Comparison of ENCODE assay signal across 8 cellular contexts in the genomic region with DNA sequence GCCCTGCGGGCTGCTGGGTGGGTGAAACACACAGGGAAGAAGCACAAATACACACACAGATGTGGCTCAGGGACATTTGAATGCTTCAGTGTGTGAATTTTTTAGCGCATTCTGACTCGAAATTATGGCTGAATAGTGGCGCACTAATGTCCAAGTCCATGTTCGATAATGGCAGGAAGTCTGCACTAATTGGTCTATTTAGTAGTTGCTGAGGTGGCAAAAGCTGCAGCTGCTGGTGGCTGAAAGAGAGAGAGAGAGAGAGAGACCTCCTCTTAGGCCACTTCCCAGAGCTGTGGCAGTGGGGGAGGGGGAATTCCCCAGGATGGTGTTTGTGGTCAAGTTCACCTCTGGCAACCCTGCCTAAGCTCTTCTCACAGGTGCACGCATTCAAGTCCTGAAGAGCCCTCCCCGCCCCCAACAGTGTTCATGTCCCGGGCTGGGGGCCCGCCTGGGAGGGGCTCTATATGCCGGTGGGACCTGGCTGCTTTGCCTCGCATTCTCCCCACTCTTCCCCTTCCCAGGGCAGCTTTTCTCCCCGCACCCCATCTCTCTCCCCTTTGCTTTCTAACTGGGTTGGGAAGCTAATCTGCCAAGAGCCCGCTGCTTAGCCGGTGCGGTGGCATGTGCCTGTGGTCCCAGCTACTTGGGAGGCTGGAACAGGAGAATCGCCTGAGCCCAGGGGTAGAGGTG. TPM values are rescaled to one million over a fixed set of nuclear protein-coding genes. Genes with fewer than 3 reads are reported as not detected.
A peak's percentile ranks its signal among the peaks of the same experiment; 100 is the strongest.
DNase-seq lines count a peak whose midpoint lies in the region; ATAC-seq and TF ChIP-seq lines count a peak whose summit lies in the region.

No MANE protein-coding gene starts in this region.

- H3K4me2 ChIP-seq in MM.1S (ENCODE audit: low read depth, low read length): peak overlapping the region; percentile 74
- no peak overlapping the region for H3K4me2 ChIP-seq in neuronal stem cell (ENCODE audit: insufficient read depth, low read length, poor library complexity, severe bottlenecking)

- TF ChIP-seq EP300 in tibial nerve (IDR thresholded peaks at IDR 0.05): no peak

- WGBS in neuronal stem cell (ENCODE audit: extremely low coverage in 2 of 2, insufficient read length in 2 of 2, insufficient replicate concordance in 1 of 2), 2 donors: no CpG with 5 or more reads among the region's 16 CpGs
- WGBS in tibial nerve, 2 donors: 6 to 7% methylated on average over 14 to 16 of the region's 16 CpGs

- no peaks in the 10 kb centered on the region for H3K79me2 ChIP-seq in MM.1S (ENCODE audit: low read length)

- peak overlapping the region; percentile 59 for H2AFZ ChIP-seq in MM.1S (ENCODE audit: low read length)
- no peak overlapping the region for H2AFZ ChIP-seq in neuronal stem cell (ENCODE audit: low read length)

- H3K4me3 Mint-ChIP-seq in activated CD4-positive, alpha-beta T cell treated with anti-CD3 and anti-CD28 coated beads for 36 hours: no peak overlapping the region

- peak; percentile 76 for ATAC-seq in activated CD4-positive, alpha-beta T cell treated with anti-CD3 and anti-CD28 coated beads for 36 hours
- ATAC-seq in GM21825 (IDR thresholded peaks at IDR 0.05; ENCODE audit: unreplicated experiment): peak; percentile 69

- H3K9ac ChIP-seq in MM.1S (ENCODE audit: low read length) (peak overlapping the region; percentile 25; the same call in 1 of the 2 replicates), neuronal stem cell (ENCODE audit: low read depth, low read length, poor library complexity) (no peak overlapping the region)

- H3K36me3 ChIP-seq in MM.1S (replicated peaks; ENCODE audit: insufficient read depth, low read length) (no peaks in the 10 kb centered on the region), neuronal stem cell (replicated peaks in 1 of 2; ENCODE audit: control insufficient read depth in 2 of 2, insufficient read depth in 2 of 2, low read length in 2 of 2) (no peaks in the 10 kb centered on the region), tibial nerve (no peaks in the 10 kb centered on the region)

- peaks cover 23% of the 10 kb centered on the region for H3F3A ChIP-seq in MM.1S (ENCODE audit: insufficient read depth, low read length)

- H3K9me3 Mint-ChIP-seq in activated CD4-positive, alpha-beta T cell treated with anti-CD3 and anti-CD28 coated beads for 36 hours (ENCODE audit: low read depth): no peaks in the 10 kb centered on the region

- TF ChIP-seq CTCF in MM.1S (IDR thresholded peaks at IDR 0.05; ENCODE audit: low read length) (no peak), tibial nerve (IDR thresholded peaks at IDR 0.05) (no peak)

- H3K27me3 ChIP-seq in MM.1S (replicated peaks; ENCODE audit: insufficient read depth, low read length) (peaks cover 16% of the 10 kb centered on the region), neuronal stem cell (ENCODE audit: control insufficient read depth in 3 of 3, insufficient read depth in 3 of 3, low read depth in 1 of 3, low read length in 3 of 3) (peaks cover 75 to 100% (median 98%) of the 10 kb centered on the region in 3 experiments), tibial nerve (peaks cover 5 to 99% of the 10 kb centered on the region in 2 donors)

- no peak overlapping the region for H3K4ac ChIP-seq in neuronal stem cell (ENCODE audit: low read length)

- H3K14ac ChIP-seq in neuronal stem cell (ENCODE audit: low read length): no peak overlapping the region

- H2BK5ac ChIP-seq in neuronal stem cell (ENCODE audit: low read length): no peak overlapping the region

- H3K9me3 ChIP-seq in MM.1S (replicated peaks; ENCODE audit: insufficient read depth, low read length): no peaks in the 10 kb centered on the region
- peaks cover 1 to 4% of the 10 kb centered on the region in 2 donors for H3K9me3 ChIP-seq in neuronal stem cell (replicated peaks in 1 of 2; ENCODE audit: control insufficient read depth in 2 of 2, insufficient read depth in 1 of 2, low read depth in 1 of 2, low read length in 2 of 2)
- H3K9me3 ChIP-seq in tibial nerve: no peaks in the 10 kb centered on the region

- CTCF ChIA-PET in activated CD4-positive, alpha-beta T cell treated with anti-CD3 and anti-CD28 coated beads for 36 hours (lab: Charles Lee): no interaction called here

- no peak for TF ChIP-seq POLR2A in tibial nerve (IDR thresholded peaks at IDR 0.05)

- no peaks in the 10 kb centered on the region for H3K36me3 Mint-ChIP-seq in activated CD4-positive, alpha-beta T cell treated with anti-CD3 and anti-CD28 coated beads for 36 hours (ENCODE audit: low read depth)

- H3K4me1 ChIP-seq in MM.1S (ENCODE audit: low read length): peaks cover 52% of the 10 kb centered on the region
- no peaks in the 10 kb centered on the region for H3K4me1 ChIP-seq in neuronal stem cell (ENCODE audit: control insufficient read depth in 2 of 2, insufficient read depth in 1 of 2, low read depth in 1 of 2, low read length in 2 of 2)
- H3K4me1 ChIP-seq in tibial nerve: peaks cover 0 to 38% (median 14%) of the 10 kb centered on the region in 4 donors

- H3K23ac ChIP-seq in neuronal stem cell (ENCODE audit: low read depth, low read length, poor library complexity): peak overlapping the region; percentile 40

- peaks cover 25% of the 10 kb centered on the region for H3K4me1 Mint-ChIP-seq in activated CD4-positive, alpha-beta T cell treated with anti-CD3 and anti-CD28 coated beads for 36 hours

- peak overlapping the region; percentile 18 for H3K4me3 ChIP-seq in MM.1S (ENCODE audit: low read length)
- no peak overlapping the region for H3K4me3 ChIP-seq in neuronal stem cell (ENCODE audit: low read length in 2 of 2)
- H3K4me3 ChIP-seq in tibial nerve: no peak overlapping the region

- no peak overlapping the region for H2BK15ac ChIP-seq in neuronal stem cell (ENCODE audit: low read length)

- H2AK5ac ChIP-seq in neuronal stem cell (ENCODE audit: low read depth, low read length): no peak overlapping the region

- H3K79me1 ChIP-seq in neuronal stem cell (ENCODE audit: low read depth, low read length): no peaks in the 10 kb centered on the region

- peak; percentile 85 for DNase-seq in activated CD4-positive, alpha-beta T cell treated with anti-CD3 and anti-CD28 coated beads for 36 hours
- no peak for DNase-seq in activated CD4-positive, alpha-beta T cell treated with anti-CD3 and anti-CD28 coated beads, Interleukin-2, amount 50 U/mL, for 4 hours
- DNase-seq in MM.1S (peak; percentile 100), neuronal stem cell (ENCODE audit: low spot score) (no peak), tibial nerve (ENCODE audit: low spot score in 2 of 2) (no peak), NCI-H345 treated with DMSO at 0.1 percent for 48 hours (lab: John Stamatoyannopoulos, UW; ENCODE audit: unreplicated experiment) (no peak), caudate nucleus (lab: John Stamatoyannopoulos, UW) (no peak)

- H3K27ac Mint-ChIP-seq in activated CD4-positive, alpha-beta T cell treated with anti-CD3 and anti-CD28 coated beads for 36 hours: no peak overlapping the region

- no peak overlapping the region for H3K18ac ChIP-seq in neuronal stem cell (ENCODE audit: low read length)

- H4K8ac ChIP-seq in neuronal stem cell (ENCODE audit: low read depth, low read length): no peak overlapping the region

- H2BK12ac ChIP-seq in neuronal stem cell (ENCODE audit: low read length): no peak overlapping the region

- H3K27me3 Mint-ChIP-seq in activated CD4-positive, alpha-beta T cell treated with anti-CD3 and anti-CD28 coated beads for 36 hours: peaks cover 71% of the 10 kb centered on the region

- H3K27ac ChIP-seq in MM.1S (ENCODE audit: low read length): peak overlapping the region; percentile 77
- no peak overlapping the region for H3K27ac ChIP-seq in neuronal stem cell (replicated peaks; ENCODE audit: low read length)
- H3K27ac ChIP-seq in tibial nerve: no peak overlapping the region
- no peak overlapping the region for H3K27ac ChIP-seq in caudate nucleus (ENCODE audit: low read depth, low read length)

- no peaks in the 10 kb centered on the region for H3K9me2 ChIP-seq in MM.1S (replicated peaks; ENCODE audit: insufficient read depth, low read length)

- POLR2A ChIA-PET in activated CD4-positive, alpha-beta T cell treated with anti-CD3 and anti-CD28 coated beads for 36 hours (lab: Charles Lee): no interaction called here

- no peak overlapping the region for H2BK120ac ChIP-seq in neuronal stem cell (ENCODE audit: low read depth, low read length)

- H4K91ac ChIP-seq in neuronal stem cell (ENCODE audit: low read depth, low read length, poor library complexity): no peak overlapping the region

- intact Hi-C loops in activated CD4-positive, alpha-beta T cell treated with anti-CD3 and anti-CD28 coated beads for 36 hours (cut with DNase I, micrococcal nuclease): loop anchor here (1.0 to 5.0 kb wide), 5 partner anchors 11 to 1644 kb away; partner anchors contain the start of gene UBE3C (in 1 of the 2)

- no peaks in the 10 kb centered on the region for H4K20me1 ChIP-seq in MM.1S (ENCODE audit: insufficient read depth, low read length)

RNA-seq across cellular contexts. Expression of gene MNX1, which starts 6.0 kb away (rescaled TPM):
- total RNA-seq in activated CD4-positive, alpha-beta T cell treated with anti-CD3 and anti-CD28 coated beads for 36 hours: not detected
- polyA plus RNA-seq in neuronal stem cell (2013, experiment 1 of 2): not detected
- polyA plus RNA-seq in neuronal stem cell (2013, experiment 2 of 2): 0.04 TPM
- total RNA-seq in tibial nerve: not detected

Comparison
In these comparisons a context has a peak if more than half of its experiments do, and no peak if none do; other contexts are left out.
1. DNase-seq: peak in activated CD4-positive, alpha-beta T cell treated with anti-CD3 and anti-CD28 coated beads for 36 hours (single experiment) and MM.1S (single experiment); none in activated CD4-positive, alpha-beta T cell treated with anti-CD3 and anti-CD28 coated beads, Interleukin-2, amount 50 U/mL, for 4 hours (0 of 2), neuronal stem cell (single experiment), tibial nerve (0 of 2), NCI-H345 treated with DMSO at 0.1 percent for 48 hours (single experiment) and caudate nucleus (0 of 61).